Comparison of ENCODE assay signal across 11 cellular contexts in the genomic region with DNA sequence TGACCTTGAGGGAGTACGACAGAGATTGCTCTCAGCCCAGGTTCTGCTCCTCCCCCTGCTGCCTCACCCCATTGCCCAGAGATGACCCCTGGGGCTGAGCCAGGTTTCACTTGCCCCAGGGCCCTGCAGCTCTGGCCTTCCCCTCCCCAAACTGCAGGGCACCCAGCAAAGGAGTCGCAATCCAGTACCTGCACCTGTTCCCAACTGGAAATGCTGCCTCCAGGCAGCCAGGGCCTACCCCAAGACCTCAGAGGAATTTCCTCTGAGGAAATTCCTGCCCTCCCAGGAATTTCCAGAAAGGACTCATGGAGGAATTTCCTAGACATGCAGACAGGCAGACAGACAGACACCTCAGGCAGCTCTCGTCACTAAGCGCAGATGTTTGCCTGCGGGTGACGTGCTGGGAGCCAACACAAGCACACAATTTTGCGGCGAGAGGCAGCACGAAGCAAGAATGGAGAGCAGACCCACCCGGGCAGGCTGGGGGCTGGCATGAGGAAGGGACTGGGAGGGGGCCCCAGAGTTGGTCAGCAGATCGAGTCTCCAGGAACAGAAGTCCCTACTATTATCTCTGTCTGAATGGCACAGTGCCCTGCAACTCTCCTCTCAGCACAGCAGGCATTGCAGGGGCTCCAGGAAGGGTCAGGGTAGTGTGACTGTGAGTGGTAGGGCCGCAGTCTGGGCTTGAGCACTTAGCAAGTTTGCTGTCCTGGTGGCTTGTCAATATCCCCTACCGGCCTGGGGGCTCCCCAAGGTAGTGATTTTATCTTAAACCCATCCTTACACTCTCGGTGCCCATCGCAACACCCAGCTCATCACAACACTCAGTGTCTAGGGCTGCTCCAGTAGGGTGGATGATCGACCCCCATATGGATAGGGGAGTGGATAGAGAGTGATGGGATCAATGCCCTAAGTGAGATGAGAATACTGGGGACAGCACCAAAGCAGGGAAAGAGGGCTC. TPM values are rescaled to one million over a fixed set of nuclear protein-coding genes. Genes with fewer than 3 reads are reported as not detected.
DNase-seq lines count a peak whose midpoint lies in the region; ATAC-seq and TF ChIP-seq lines count a peak whose summit lies in the region.
"Had no signal": no experiment of that assay in that cellular context is flagged by ENCODE, and none has a peak within 500 bp of the region (broad histone marks: within the 10 kb centered on the region; RNA-seq: fewer than 3 reads in every experiment).

No MANE protein-coding gene starts in this region.

- peaks cover 17% of the 10 kb centered on the region for H3K79me2 ChIP-seq in mammary epithelial cell (ENCODE audit: insufficient read depth, low read length)

- in situ Hi-C loops in mammary epithelial cell (cut with MboI; ENCODE audit: low sequenced_read_pairs in 2 of 2) = no loop called here

- peak overlapping the region; percentile 93 for H2AFZ ChIP-seq in mammary epithelial cell (ENCODE audit: low read depth, low read length)

- H3K9ac ChIP-seq in mammary epithelial cell (ENCODE audit: insufficient read depth, low read length) = no peak overlapping the region

- CTCF ChIA-PET in mammary epithelial cell (lab: Charles Lee; ENCODE audit: low non-redundant PET) = no interaction called here

- H3K27me3 ChIP-seq in mammary epithelial cell (ENCODE audit: insufficient read depth, low read length) (no peaks in the 10 kb centered on the region), layer of hippocampus (ENCODE audit: control insufficient read depth, insufficient read depth, low read length) (no peaks in the 10 kb centered on the region)

- no peaks in the 10 kb centered on the region for H4K20me1 ChIP-seq in mammary epithelial cell (ENCODE audit: insufficient read depth, low read length)

- TF ChIP-seq CTCF in mammary epithelial cell (conservative IDR thresholded peaks at IDR 0.05 in 1 of 2, IDR thresholded peaks at IDR 0.05 in 1 of 2; ENCODE audit: extremely low read depth in 1 of 2, insufficient read depth in 1 of 2, low read depth in 1 of 2, low read length in 2 of 2) = no peak
- no peak for TF ChIP-seq CTCF in GM20000 (IDR thresholded peaks at IDR 0.05; ENCODE audit: extremely low read depth, missing control alignments)

- DNase-seq in NCI-H226 (peak; percentile 89), mammary epithelial cell (peak; percentile 85), GM20000 (ENCODE audit: low spot score) (no peak), NOMO-1 treated with DMSO at 0.1 percent for 48 hours (lab: John Stamatoyannopoulos, UW; ENCODE audit: unreplicated experiment) (no peak)
- DNase-seq: effector memory CD4-positive, alpha-beta T cell; NCI-H1092 had no signal

- intact Hi-C loops in mammary epithelial cell (cut with micrococcal nuclease) = no loop called here

- peaks cover 43% of the 10 kb centered on the region for H3K4me1 ChIP-seq in mammary epithelial cell (ENCODE audit: insufficient read depth, low read length)

- no peaks in the 10 kb centered on the region for H3K9me3 ChIP-seq in mammary epithelial cell (replicated peaks; ENCODE audit: insufficient read depth, low read length)

- H3K27ac ChIP-seq in mammary epithelial cell (ENCODE audit: insufficient read depth, low read depth, low read length) (no peak overlapping the region), layer of hippocampus (ENCODE audit: low read depth, low read length) (peak overlapping the region; percentile 98), temporal lobe (ENCODE audit: low read depth, low read length) (peak overlapping the region; percentile 99)

- peak overlapping the region; percentile 54 for H3K4me2 ChIP-seq in mammary epithelial cell (ENCODE audit: insufficient read depth, low read depth, low read length)

- no peak overlapping the region for H3K4me3 ChIP-seq in mammary epithelial cell (replicated peaks in 1 of 3; ENCODE audit: insufficient read depth in 1 of 3, low read depth in 2 of 3, low read length in 3 of 3)

- ATAC-seq in GM18517 (IDR thresholded peaks at IDR 0.05; ENCODE audit: unreplicated experiment) = no peak
- ATAC-seq in GM21576 (IDR thresholded peaks at IDR 0.05; ENCODE audit: unreplicated experiment) = no peak
- ATAC-seq: stimulated activated memory B cell treated with anti-CD40 and anti-IgM and Interleukin-4, amounts not matched to agents 10 μg/mL and 1 μg/mL and 100 μg/mL, for 72 hours had no signal

- no TSS peak for BruUV-seq in mammary epithelial cell (replicated peaks; lab: Mats Ljungman, UMichigan)

- WGBS in mammary epithelial cell (ENCODE audit: low coverage, missing lambda C conversion rate) = 75% methylated on average over 9 of the region's 16 CpGs

- dilution Hi-C loops in mammary epithelial cell (cut with HindIII; ENCODE audit: low sequenced_read_pairs) = no loop called here

- no peaks in the 10 kb centered on the region for H3K36me3 ChIP-seq in mammary epithelial cell (ENCODE audit: insufficient read depth, low read length)

RNA-seq across cellular contexts. Expression of gene EFNA1, which starts 2.9 kb away (rescaled TPM):
- total RNA-seq in mammary epithelial cell (10 to 100 TPM; 21.5 to 54.0 TPM), temporal lobe (2.7 TPM)
- polyA plus RNA-seq in mammary epithelial cell = 28.8 TPM
- polyA minus RNA-seq in mammary epithelial cell = 13.7 TPM

RNA-seq across cellular contexts. Expression of gene SLC50A1, which starts 10.9 kb away (rescaled TPM):
- total RNA-seq in mammary epithelial cell (10 to 100 TPM; 31.3 to 40.2 TPM), temporal lobe (5.2 TPM)
- 54.8 TPM for polyA plus RNA-seq in mammary epithelial cell
- 47.1 TPM for polyA minus RNA-seq in mammary epithelial cell

RNA-seq across cellular contexts. Expression of gene DPM3, which starts 15.5 kb away (rescaled TPM):
- total RNA-seq in mammary epithelial cell (10 to 100 TPM; 27.2 to 67.9 TPM), temporal lobe (14.3 TPM)
- polyA plus RNA-seq in mammary epithelial cell = 76.4 TPM
- polyA minus RNA-seq in mammary epithelial cell = 1.8 TPM

RNA-seq across cellular contexts. Expression of gene EFNA3, which starts 46.1 kb away (rescaled TPM):
- total RNA-seq in mammary epithelial cell = 1 to 10 TPM; 2.2 to 4.0 TPM
- 3.7 TPM for polyA plus RNA-seq in mammary epithelial cell
- polyA minus RNA-seq in mammary epithelial cell = 4.2 TPM
- total RNA-seq in temporal lobe = 10.6 TPM

RNA-seq across cellular contexts. Expression of gene KRTCAP2, which starts 48.3 kb away (rescaled TPM):
- total RNA-seq in mammary epithelial cell = 100 to 1,000 TPM in 1 of 2 donors, 10 to 100 TPM in 1; 62.7 to 177 TPM
- polyA plus RNA-seq in mammary epithelial cell = 188 TPM
- polyA minus RNA-seq in mammary epithelial cell = 164 TPM
- 21.4 TPM for total RNA-seq in temporal lobe

Comparison
In these comparisons a context has a peak if more than half of its experiments do, and no peak if none do; other contexts are left out.
1. DNase-seq: peak in NCI-H226 (single experiment) and mammary epithelial cell (single experiment); none in GM20000 (single experiment) and NOMO-1 treated with DMSO at 0.1 percent for 48 hours (single experiment).